ENCODE assay signal across 9 cellular contexts in genomic region chr7:155166673-155167370, GRCh38.
A peak's percentile ranks its signal among the peaks of the same experiment; 100 is the strongest.
DNase-seq lines count a peak whose midpoint lies in the region; ATAC-seq and TF ChIP-seq lines count a peak whose summit lies in the region.
"Had no signal": no experiment of that assay in that cellular context is flagged by ENCODE, and none has a peak within 500 bp of the region (broad histone marks: within the 10 kb centered on the region; RNA-seq: fewer than 3 reads in every experiment).

No MANE protein-coding gene starts in this region.

- no peak overlapping the region for H3K4me3 ChIP-seq in AG09309 (ENCODE audit: control insufficient read depth, low read depth, low read length)
- H3K4me3 ChIP-seq: skin epidermis had no signal

- POLR2A ChIA-PET in HEK293T (lab: Yijun Ruan, JAX) = no interaction called here

- TF ChIP-seq CTCF in AG09309 (IDR thresholded peaks at IDR 0.05; ENCODE audit: control insufficient read depth, insufficient read depth, low read depth, low read length, missing control alignments) (no peak), GM20000 (IDR thresholded peaks at IDR 0.05; ENCODE audit: extremely low read depth, missing control alignments) (no peak)

- ATAC-seq in HG02571 (IDR thresholded peaks at IDR 0.05; ENCODE audit: unreplicated experiment) (peak; percentile 56), SK-N-SH treated with all-trans-retinoic acid at 6 μM for 48 hours (peak; percentile 98)

- DNase-seq in AG09309 (ENCODE audit: low read depth) (peak; percentile 94), inferior parietal cortex (ENCODE audit: extremely low spot score) (peak; percentile 5), D341Med (ENCODE audit: low spot score) (no peak), GM20000 (ENCODE audit: low spot score) (no peak), HEK293T (ENCODE audit: extremely low spot score) (no peak), medulla oblongata (ENCODE audit: extremely low spot score) (no peak)

- CTCF ChIA-PET in HEK293T (lab: Yijun Ruan, JAX) = no interaction called here

TF ChIP-seq in SK-N-SH treated with all-trans-retinoic acid at 6 μM for 48 hours, 23 proteins besides CTCF, POLR2A, EP300 and RAD21:
- TF ChIP-seq ZNF8 (CRISPR knock-in tag; IDR thresholded peaks at IDR 0.05) = no peak
- TF ChIP-seq GLIS3 (CRISPR knock-in tag; IDR thresholded peaks at IDR 0.05) = no peak
- TF ChIP-seq ARNTL (CRISPR knock-in tag; IDR thresholded peaks at IDR 0.05; ENCODE audit: borderline replicate concordance, low read depth) = no peak
- TF ChIP-seq PATZ1 (CRISPR knock-in tag; IDR thresholded peaks at IDR 0.05; ENCODE audit: borderline replicate concordance) = no peak
- TF ChIP-seq CREB5 (CRISPR knock-in tag; IDR thresholded peaks at IDR 0.05; ENCODE audit: low read depth) = no peak

TF ChIP-seq in HEK293T, 16 proteins besides CTCF, POLR2A, EP300 and RAD21:
- TF ChIP-seq FOXM1 (IDR thresholded peaks at IDR 0.05; ENCODE audit: borderline replicate concordance) = no peak
- no peak for TF ChIP-seq FOXA1 (IDR thresholded peaks at IDR 0.05)
- TF ChIP-seq FOXK2 (IDR thresholded peaks at IDR 0.05) = no peak
- no peak for TF ChIP-seq TARDBP (IDR thresholded peaks at IDR 0.05)
- TF ChIP-seq SUZ12 (IDR thresholded peaks at IDR 0.05) = no peak
- no peak for TF ChIP-seq HDGF (IDR thresholded peaks at IDR 0.05; ENCODE audit: borderline replicate concordance)
- TF ChIP-seq PKNOX1 (IDR thresholded peaks at IDR 0.05) = no peak
- TF ChIP-seq ZNF384 (IDR thresholded peaks at IDR 0.05) = no peak
- no peak for TF ChIP-seq L3MBTL2 (conservative IDR thresholded peaks at IDR 0.05)
- TF ChIP-seq ELF4 (IDR thresholded peaks at IDR 0.05) = no peak
- no peak for TF ChIP-seq CTBP1 (IDR thresholded peaks at IDR 0.05; ENCODE audit: borderline replicate concordance)

Comparison
In these comparisons a context has a peak if more than half of its experiments do, and no peak if none do; other contexts are left out.
1. DNase-seq: peak in AG09309 (single experiment) and inferior parietal cortex (single experiment); none in D341Med (single experiment), GM20000 (single experiment), HEK293T (single experiment) and medulla oblongata (single experiment).